ENCODE assay signal across 1 cellular context in genomic region chr6:26157150-26157837, GRCh38.
TF ChIP-seq lines count a peak whose summit lies in the region.

No MANE protein-coding gene starts in this region.

TF ChIP-seq in HEK293, 187 proteins besides CTCF, POLR2A, EP300 and RAD21 (continued from another document):
- TF ChIP-seq PRDM6 (tag by site-specific recombination; IDR thresholded peaks at IDR 0.05) (peak; percentile 96), ZNF629 (tag by site-specific recombination; IDR thresholded peaks at IDR 0.05) (no peak; the same call in 1 of the 2 replicates), ZNF248 (tag by site-specific recombination; IDR thresholded peaks at IDR 0.05) (no peak), ZSCAN4 (tag by site-specific recombination; IDR thresholded peaks at IDR 0.05) (no peak), ZNF660 (tag by site-specific recombination; IDR thresholded peaks at IDR 0.05) (peak; percentile 16; the same call in 1 of the 2 replicates), ZNF624 (tag by site-specific recombination; IDR thresholded peaks at IDR 0.05) (peak; percentile 76), REPIN1 (tag by site-specific recombination; IDR thresholded peaks at IDR 0.05; ENCODE audit: low read depth) (no peak), OSR2 (tag by site-specific recombination; IDR thresholded peaks at IDR 0.05) (peak; percentile 41; the same call in 1 of the 2 replicates), PRDM10 (tag by site-specific recombination; IDR thresholded peaks at IDR 0.05) (peak; percentile 24; the same call in 1 of the 2 replicates), ZNF837 (tag by site-specific recombination; IDR thresholded peaks at IDR 0.05) (no peak), SP2 (tag by site-specific recombination; IDR thresholded peaks at IDR 0.05) (peak; percentile 80), KLF9 (tag by site-specific recombination; IDR thresholded peaks at IDR 0.05; ENCODE audit: low read depth) (peak; percentile 97), ZBTB1 (tag by site-specific recombination; IDR thresholded peaks at IDR 0.05) (no peak), ZNF501 (tag by site-specific recombination; IDR thresholded peaks at IDR 0.05) (peak; percentile 22; the same call in 1 of the 2 replicates), IKZF3 (tag by site-specific recombination; IDR thresholded peaks at IDR 0.05) (peak; percentile 97), ZNF302 (tag by site-specific recombination; IDR thresholded peaks at IDR 0.05; ENCODE audit: low read depth) (no peak), ZNF600 (tag by site-specific recombination; IDR thresholded peaks at IDR 0.05) (peak; percentile 91), TCF7L2 (IDR thresholded peaks at IDR 0.05; ENCODE audit: borderline replicate concordance, low read depth, low read length) (0 out of 2 replicates have a peak, but pooled peaks have one; percentile 23)
- TF ChIP-seq, protein P1, sequence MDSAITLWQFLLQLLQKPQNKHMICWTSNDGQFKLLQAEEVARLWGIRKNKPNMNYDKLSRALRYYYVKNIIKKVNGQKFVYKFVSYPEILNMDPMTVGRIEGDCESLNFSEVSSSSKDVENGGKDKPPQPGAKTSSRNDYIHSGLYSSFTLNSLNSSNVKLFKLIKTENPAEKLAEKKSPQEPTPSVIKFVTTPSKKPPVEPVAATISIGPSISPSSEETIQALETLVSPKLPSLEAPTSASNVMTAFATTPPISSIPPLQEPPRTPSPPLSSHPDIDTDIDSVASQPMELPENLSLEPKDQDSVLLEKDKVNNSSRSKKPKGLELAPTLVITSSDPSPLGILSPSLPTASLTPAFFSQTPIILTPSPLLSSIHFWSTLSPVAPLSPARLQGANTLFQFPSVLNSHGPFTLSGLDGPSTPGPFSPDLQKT (IDR thresholded peaks at IDR 0.05; ENCODE audit: borderline replicate concordance, low read depth, low read length): no peak
- TF ChIP-seq, protein P2, sequence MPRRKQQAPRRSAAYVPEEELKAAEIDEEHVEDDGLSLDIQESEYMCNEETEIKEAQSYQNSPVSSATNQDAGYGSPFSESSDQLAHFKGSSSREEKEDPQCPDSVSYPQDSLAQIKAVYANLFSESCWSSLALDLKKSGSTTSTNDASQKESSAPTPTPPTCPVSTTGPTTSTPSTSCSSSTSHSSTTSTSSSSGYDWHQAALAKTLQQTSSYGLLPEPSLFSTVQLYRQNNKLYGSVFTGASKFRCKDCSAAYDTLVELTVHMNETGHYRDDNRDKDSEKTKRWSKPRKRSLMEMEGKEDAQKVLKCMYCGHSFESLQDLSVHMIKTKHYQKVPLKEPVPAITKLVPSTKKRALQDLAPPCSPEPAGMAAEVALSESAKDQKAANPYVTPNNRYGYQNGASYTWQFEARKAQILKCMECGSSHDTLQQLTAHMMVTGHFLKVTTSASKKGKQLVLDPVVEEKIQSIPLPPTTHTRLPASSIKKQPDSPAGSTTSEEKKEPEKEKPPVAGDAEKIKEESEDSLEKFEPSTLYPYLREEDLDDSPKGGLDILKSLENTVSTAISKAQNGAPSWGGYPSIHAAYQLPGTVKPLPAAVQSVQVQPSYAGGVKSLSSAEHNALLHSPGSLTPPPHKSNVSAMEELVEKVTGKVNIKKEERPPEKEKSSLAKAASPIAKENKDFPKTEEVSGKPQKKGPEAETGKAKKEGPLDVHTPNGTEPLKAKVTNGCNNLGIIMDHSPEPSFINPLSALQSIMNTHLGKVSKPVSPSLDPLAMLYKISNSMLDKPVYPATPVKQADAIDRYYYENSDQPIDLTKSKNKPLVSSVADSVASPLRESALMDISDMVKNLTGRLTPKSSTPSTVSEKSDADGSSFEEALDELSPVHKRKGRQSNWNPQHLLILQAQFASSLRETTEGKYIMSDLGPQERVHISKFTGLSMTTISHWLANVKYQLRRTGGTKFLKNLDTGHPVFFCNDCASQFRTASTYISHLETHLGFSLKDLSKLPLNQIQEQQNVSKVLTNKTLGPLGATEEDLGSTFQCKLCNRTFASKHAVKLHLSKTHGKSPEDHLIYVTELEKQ (tag by site-specific recombination; IDR thresholded peaks at IDR 0.05; ENCODE audit: borderline replicate concordance): no peak
- TF ChIP-seq, protein P3, sequence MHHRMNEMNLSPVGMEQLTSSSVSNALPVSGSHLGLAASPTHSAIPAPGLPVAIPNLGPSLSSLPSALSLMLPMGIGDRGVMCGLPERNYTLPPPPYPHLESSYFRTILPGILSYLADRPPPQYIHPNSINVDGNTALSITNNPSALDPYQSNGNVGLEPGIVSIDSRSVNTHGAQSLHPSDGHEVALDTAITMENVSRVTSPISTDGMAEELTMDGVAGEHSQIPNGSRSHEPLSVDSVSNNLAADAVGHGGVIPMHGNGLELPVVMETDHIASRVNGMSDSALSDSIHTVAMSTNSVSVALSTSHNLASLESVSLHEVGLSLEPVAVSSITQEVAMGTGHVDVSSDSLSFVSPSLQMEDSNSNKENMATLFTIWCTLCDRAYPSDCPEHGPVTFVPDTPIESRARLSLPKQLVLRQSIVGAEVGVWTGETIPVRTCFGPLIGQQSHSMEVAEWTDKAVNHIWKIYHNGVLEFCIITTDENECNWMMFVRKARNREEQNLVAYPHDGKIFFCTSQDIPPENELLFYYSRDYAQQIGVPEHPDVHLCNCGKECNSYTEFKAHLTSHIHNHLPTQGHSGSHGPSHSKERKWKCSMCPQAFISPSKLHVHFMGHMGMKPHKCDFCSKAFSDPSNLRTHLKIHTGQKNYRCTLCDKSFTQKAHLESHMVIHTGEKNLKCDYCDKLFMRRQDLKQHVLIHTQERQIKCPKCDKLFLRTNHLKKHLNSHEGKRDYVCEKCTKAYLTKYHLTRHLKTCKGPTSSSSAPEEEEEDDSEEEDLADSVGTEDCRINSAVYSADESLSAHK (tag by site-specific recombination; IDR thresholded peaks at IDR 0.05): peak; percentile 99
- TF ChIP-seq, protein P4, sequence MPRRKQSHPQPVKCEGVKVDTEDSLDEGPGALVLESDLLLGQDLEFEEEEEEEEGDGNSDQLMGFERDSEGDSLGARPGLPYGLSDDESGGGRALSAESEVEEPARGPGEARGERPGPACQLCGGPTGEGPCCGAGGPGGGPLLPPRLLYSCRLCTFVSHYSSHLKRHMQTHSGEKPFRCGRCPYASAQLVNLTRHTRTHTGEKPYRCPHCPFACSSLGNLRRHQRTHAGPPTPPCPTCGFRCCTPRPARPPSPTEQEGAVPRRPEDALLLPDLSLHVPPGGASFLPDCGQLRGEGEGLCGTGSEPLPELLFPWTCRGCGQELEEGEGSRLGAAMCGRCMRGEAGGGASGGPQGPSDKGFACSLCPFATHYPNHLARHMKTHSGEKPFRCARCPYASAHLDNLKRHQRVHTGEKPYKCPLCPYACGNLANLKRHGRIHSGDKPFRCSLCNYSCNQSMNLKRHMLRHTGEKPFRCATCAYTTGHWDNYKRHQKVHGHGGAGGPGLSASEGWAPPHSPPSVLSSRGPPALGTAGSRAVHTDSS (tag by site-specific recombination; IDR thresholded peaks at IDR 0.05): 0 out of 2 replicates have a peak, but pooled peaks have one; percentile 41
